ENCODE assay signal across 8 cellular contexts in genomic region chr19:45793178-45793564, GRCh38. TPM values are rescaled to one million over a fixed set of nuclear protein-coding genes. Genes with fewer than 3 reads are reported as not detected.
DNase-seq lines count a peak whose midpoint lies in the region; ATAC-seq and TF ChIP-seq lines count a peak whose summit lies in the region.

No MANE protein-coding gene starts in this region.

- peak overlapping the region in 1 of 2 donors; percentile 88 for H3K4me3 ChIP-seq in gastroesophageal sphincter

- H3K9me3 Mint-ChIP-seq in activated CD4-positive, alpha-beta T cell treated with anti-CD3 and anti-CD28 coated beads, Interleukin-2, amount 10 ng/mL, durations not matched to agents 7 days and 5 days: no peaks in the 10 kb centered on the region
- H3K9me3 Mint-ChIP-seq in WTC11: no peaks in the 10 kb centered on the region
- H3K9me3 Mint-ChIP-seq in stimulated activated naive B cell treated with anti-CD40 and anti-IgM and Interleukin-4, amounts not matched to agents 10 μg/mL and 1 μg/mL and 100 μg/mL, for 72 hours: no peaks in the 10 kb centered on the region

- CTCF ChIA-PET in activated CD4-positive, alpha-beta T cell treated with anti-CD3 and anti-CD28 coated beads, Interleukin-2, amount 10 ng/mL, durations not matched to agents 7 days and 5 days (lab: Charles Lee): interaction anchor here (0.6 to 5.1 kb wide), 10 partner anchors 12 to 353 kb away, joined by 3 to 34 read pairs (median 4); partner anchors contain the start of gene SIX5
- CTCF ChIA-PET in WTC11 (lab: Charles Lee): interaction anchor here (0.6 to 4.9 kb wide), 14 partner anchors 11 to 307 kb away, joined by 3 to 43 read pairs (median 4); partner anchors contain the start of genes DMPK, FOXA3, RSPH6A and SIX5
- CTCF ChIA-PET in HEK293T (lab: Yijun Ruan, JAX): interaction anchor here (0.6 to 1.0 kb wide), 2 partner anchors 14 to 24 kb away, joined by 3 to 4 read pairs; no protein-coding TSS in a partner anchor

- H3K27ac ChIP-seq in gastroesophageal sphincter: peak overlapping the region in 3 of 4 donors; percentile 32 to 90 (median 67)

- H3K4me1 ChIP-seq in gastroesophageal sphincter: peaks cover 3 to 27% (median 17%) of the 10 kb centered on the region in 3 donors

- H3K27me3 Mint-ChIP-seq in activated CD4-positive, alpha-beta T cell treated with anti-CD3 and anti-CD28 coated beads, Interleukin-2, amount 10 ng/mL, durations not matched to agents 7 days and 5 days: peaks cover 46% of the 10 kb centered on the region
- peaks cover 37% of the 10 kb centered on the region for H3K27me3 Mint-ChIP-seq in WTC11 (ENCODE audit: low read depth)
- peaks cover 4 to 21% of the 10 kb centered on the region in 2 donors for H3K27me3 Mint-ChIP-seq in stimulated activated naive B cell treated with anti-CD40 and anti-IgM and Interleukin-4, amounts not matched to agents 10 μg/mL and 1 μg/mL and 100 μg/mL, for 72 hours

- peak overlapping the region; percentile 14 for H3K27ac Mint-ChIP-seq in activated CD4-positive, alpha-beta T cell treated with anti-CD3 and anti-CD28 coated beads, Interleukin-2, amount 10 ng/mL, durations not matched to agents 7 days and 5 days
- no peak overlapping the region; the same call in 1 of the 2 replicates for H3K27ac Mint-ChIP-seq in WTC11
- peak overlapping the region; percentile 92 for H3K27ac Mint-ChIP-seq in stimulated activated naive B cell treated with anti-CD40 and anti-IgM and Interleukin-4, amounts not matched to agents 10 μg/mL and 1 μg/mL and 100 μg/mL, for 72 hours

- H3K27me3 ChIP-seq in gastroesophageal sphincter: no peaks in the 10 kb centered on the region

- peaks cover 30% of the 10 kb centered on the region for H3K4me1 Mint-ChIP-seq in activated CD4-positive, alpha-beta T cell treated with anti-CD3 and anti-CD28 coated beads, Interleukin-2, amount 10 ng/mL, durations not matched to agents 7 days and 5 days
- H3K4me1 Mint-ChIP-seq in WTC11: peaks cover 17% of the 10 kb centered on the region
- H3K4me1 Mint-ChIP-seq in stimulated activated naive B cell treated with anti-CD40 and anti-IgM and Interleukin-4, amounts not matched to agents 10 μg/mL and 1 μg/mL and 100 μg/mL, for 72 hours: peaks cover 29 to 49% of the 10 kb centered on the region in 2 donors

- 33 to 45% methylated on average over 3 of the region's 3 CpGs for WGBS in gastroesophageal sphincter (ENCODE audit: low coverage in 1 of 2), 2 donors

- peaks cover 19% of the 10 kb centered on the region for H3K36me3 Mint-ChIP-seq in activated CD4-positive, alpha-beta T cell treated with anti-CD3 and anti-CD28 coated beads, Interleukin-2, amount 10 ng/mL, durations not matched to agents 7 days and 5 days (ENCODE audit: low read depth)
- H3K36me3 Mint-ChIP-seq in WTC11: peaks cover 16% of the 10 kb centered on the region
- H3K36me3 Mint-ChIP-seq in stimulated activated naive B cell treated with anti-CD40 and anti-IgM and Interleukin-4, amounts not matched to agents 10 μg/mL and 1 μg/mL and 100 μg/mL, for 72 hours: peaks cover 14 to 17% of the 10 kb centered on the region in 2 donors

- no peak for TF ChIP-seq POLR2A in gastroesophageal sphincter (IDR thresholded peaks at IDR 0.05)

- TF ChIP-seq EP300 in gastroesophageal sphincter (IDR thresholded peaks at IDR 0.05): no peak

- peak overlapping the region; percentile 67 for H3K4me3 Mint-ChIP-seq in activated CD4-positive, alpha-beta T cell treated with anti-CD3 and anti-CD28 coated beads, Interleukin-2, amount 10 ng/mL, durations not matched to agents 7 days and 5 days
- H3K4me3 Mint-ChIP-seq in WTC11: peak overlapping the region; percentile 53
- peak overlapping the region; percentile 74 to 80 for H3K4me3 Mint-ChIP-seq in stimulated activated naive B cell treated with anti-CD40 and anti-IgM and Interleukin-4, amounts not matched to agents 10 μg/mL and 1 μg/mL and 100 μg/mL, for 72 hours

- POLR2A ChIA-PET in activated CD4-positive, alpha-beta T cell treated with anti-CD3 and anti-CD28 coated beads, Interleukin-2, amount 10 ng/mL, durations not matched to agents 7 days and 5 days (lab: Charles Lee): interaction anchor here (0.6 to 0.7 kb wide), 2 partner anchors 24 to 1157 kb away, joined by 3 read pairs; partner anchors contain the start of gene SIX5
- POLR2A ChIA-PET in WTC11 (lab: Charles Lee): interaction anchor here (0.6 to 1.2 kb wide), 10 partner anchors 11 to 85 kb away, joined by 3 to 6 read pairs (median 4); partner anchors contain the start of genes DMPK, FBXO46 and SIX5
- POLR2A ChIA-PET in HEK293T (lab: Yijun Ruan, JAX): interaction anchor here (0.6 to 1.0 kb wide), 3 partner anchors 17 to 101 kb away, joined by 3 to 4 read pairs (median 4); partner anchors contain the start of genes SIX5 and SNRPD2

- no peak for DNase-seq in activated CD4-positive, alpha-beta T cell treated with anti-CD3 and anti-CD28 coated beads, Interleukin-2, amount 10 ng/mL, durations not matched to agents 7 days and 5 days
- no peak for DNase-seq in activated CD4-positive, alpha-beta T cell treated with anti-CD3 and anti-CD28 coated beads for 4 hours
- DNase-seq in WTC11 (ENCODE audit: low spot score) (no peak), MV-4-11 (lab: John Stamatoyannopoulos, UW) (no peak), OCI-M1 (lab: John Stamatoyannopoulos, UW) (no peak), HEK293T (ENCODE audit: extremely low spot score) (no peak)
- no peak for DNase-seq in stimulated activated naive B cell treated with anti-CD40 and anti-IgM and Interleukin-4, amounts not matched to agents 10 μg/mL and 1 μg/mL and 100 μg/mL, for 72 hours

- H3K36me3 ChIP-seq in gastroesophageal sphincter: peaks cover 0 to 30% of the 10 kb centered on the region in 2 donors

- TF ChIP-seq CTCF in WTC11 (IDR thresholded peaks at IDR 0.05) (no peak), gastroesophageal sphincter (IDR thresholded peaks at IDR 0.05) (no peak)

- ATAC-seq in WTC11: no peak; the same call in 1 of the 2 replicates
- ATAC-seq in gastroesophageal sphincter: no peak
- ATAC-seq in stimulated activated naive B cell treated with anti-CD40 and anti-IgM and Interleukin-4, amounts not matched to agents 10 μg/mL and 1 μg/mL and 100 μg/mL, for 72 hours (replicated peaks): no peak

- H3K9me3 ChIP-seq in gastroesophageal sphincter: no peaks in the 10 kb centered on the region

TF ChIP-seq in WTC11, 78 proteins besides CTCF, POLR2A, EP300 and RAD21 (continues in another document):
- no peak for TF ChIP-seq ZNF317 (CRISPR knock-in tag; IDR thresholded peaks at IDR 0.05; ENCODE audit: borderline replicate concordance, low read depth)

TF ChIP-seq in HEK293T, 16 proteins besides CTCF, POLR2A, EP300 and RAD21:
- TF ChIP-seq L3MBTL2 (conservative IDR thresholded peaks at IDR 0.05) (no peak), ELF4 (IDR thresholded peaks at IDR 0.05) (no peak), BHLHE40 (IDR thresholded peaks at IDR 0.05; ENCODE audit: borderline replicate concordance) (no peak), CTBP1 (IDR thresholded peaks at IDR 0.05; ENCODE audit: borderline replicate concordance) (no peak), TARDBP (IDR thresholded peaks at IDR 0.05) (no peak), ARNT (IDR thresholded peaks at IDR 0.05) (no peak), FOXM1 (IDR thresholded peaks at IDR 0.05; ENCODE audit: borderline replicate concordance) (no peak), LEF1 (IDR thresholded peaks at IDR 0.05; ENCODE audit: borderline replicate concordance) (no peak), FOXA1 (IDR thresholded peaks at IDR 0.05) (no peak), SUZ12 (IDR thresholded peaks at IDR 0.05) (no peak), FOXK2 (IDR thresholded peaks at IDR 0.05) (no peak), PKNOX1 (IDR thresholded peaks at IDR 0.05) (no peak), ZNF384 (IDR thresholded peaks at IDR 0.05) (no peak), NFRKB (IDR thresholded peaks at IDR 0.05) (no peak), SP1 (IDR thresholded peaks at IDR 0.05) (no peak), HDGF (IDR thresholded peaks at IDR 0.05; ENCODE audit: borderline replicate concordance) (no peak)

RNA-seq across cellular contexts. Expression of gene DMWD, which starts 0.5 kb away (rescaled TPM):
- 10 to 100 TPM; 35.0 to 37.8 TPM for total RNA-seq in activated CD4-positive, alpha-beta T cell treated with anti-CD3 and anti-CD28 coated beads, Interleukin-2, amount 10 ng/mL, durations not matched to agents 7 days and 5 days
- total RNA-seq in WTC11 (2021) (50.2 to 60.7 TPM (median 56.6 TPM) in 3 replicates), gastroesophageal sphincter (10 to 100 TPM; 41.5 to 75.5 (median 59.4) TPM)

RNA-seq across cellular contexts. Expression of gene DMPK, which starts 10.9 kb away (rescaled TPM):
- 10 to 100 TPM; 24.1 to 24.4 TPM for total RNA-seq in activated CD4-positive, alpha-beta T cell treated with anti-CD3 and anti-CD28 coated beads, Interleukin-2, amount 10 ng/mL, durations not matched to agents 7 days and 5 days
- total RNA-seq in WTC11 (2021) (34.4 to 42.7 TPM (median 38.8 TPM) in 3 replicates), gastroesophageal sphincter (100 to 1,000 TPM; 223 to 464 (median 330) TPM)

RNA-seq across cellular contexts. Expression of gene RSPH6A, which starts 21.9 kb away (rescaled TPM):
- under 1 TPM; 0.42 to 0.57 TPM for total RNA-seq in activated CD4-positive, alpha-beta T cell treated with anti-CD3 and anti-CD28 coated beads, Interleukin-2, amount 10 ng/mL, durations not matched to agents 7 days and 5 days
- 0.16 to 0.39 TPM (median 0.25 TPM) in 3 replicates for total RNA-seq in WTC11 (2021)
- under 1 TPM in 1 of 4 donors, not detected in 3; 0.23 TPM for total RNA-seq in gastroesophageal sphincter

RNA-seq across cellular contexts. Expression of gene SIX5, which starts 24.1 kb away (rescaled TPM):
- under 1 TPM; 0.64 to 0.85 TPM for total RNA-seq in activated CD4-positive, alpha-beta T cell treated with anti-CD3 and anti-CD28 coated beads, Interleukin-2, amount 10 ng/mL, durations not matched to agents 7 days and 5 days
- total RNA-seq in WTC11 (2021): 26.0 to 37.0 TPM (median 36.5 TPM) in 3 replicates
- 10 to 100 TPM; 13.2 to 33.1 (median 23.7) TPM for total RNA-seq in gastroesophageal sphincter

RNA-seq across cellular contexts. Expression of gene MEIOSIN, which starts 59.9 kb away (rescaled TPM):
- total RNA-seq in activated CD4-positive, alpha-beta T cell treated with anti-CD3 and anti-CD28 coated beads, Interleukin-2, amount 10 ng/mL, durations not matched to agents 7 days and 5 days: not detected
- total RNA-seq in WTC11 (2021) (0.11 to 0.23 TPM in 2 of 3 replicates, not detected in the other), gastroesophageal sphincter (not detected)
